In genomic region chr4:104395219-104395618, GRCh38 we compare ENCODE assay signal across 12 cellular contexts.
A peak's percentile ranks its signal among the peaks of the same experiment; 100 is the strongest.
DNase-seq lines count a peak whose midpoint lies in the region; ATAC-seq, FAIRE-seq and TF ChIP-seq lines count a peak whose summit lies in the region.
"Had no signal": no experiment of that assay in that cellular context is flagged by ENCODE, and none has a peak within 500 bp of the region (broad histone marks: within the 10 kb centered on the region; RNA-seq: fewer than 3 reads in every experiment).

No MANE protein-coding gene starts in this region.

- H3K27me3 ChIP-seq in astrocyte (ENCODE audit: insufficient read depth, low read length), result no peaks in the 10 kb centered on the region

- FAIRE-seq in GM19239 (lab: Jason Lieb, UNC) (peak; percentile 37), astrocyte (lab: Jason Lieb, UNC) (no peak)

- peak overlapping the region; percentile 55 for H3K27ac Mint-ChIP-seq in astrocyte (ENCODE audit: unreplicated experiment)
- H3K27ac Mint-ChIP-seq: CD8-positive, alpha-beta memory T cell; immature natural killer cell had no signal

- H3K27ac ChIP-seq in astrocyte (ENCODE audit: low read depth, low read length), result no peak overlapping the region

- H3K27me3 Mint-ChIP-seq in astrocyte (ENCODE audit: low read depth, unreplicated experiment), result no peaks in the 10 kb centered on the region
- H3K27me3 Mint-ChIP-seq: CD8-positive, alpha-beta memory T cell had no signal

- H4K20me1 ChIP-seq in astrocyte (ENCODE audit: insufficient read depth, low read length), result no peaks in the 10 kb centered on the region

- no peak for ATAC-seq in HG02623 (IDR thresholded peaks at IDR 0.05; ENCODE audit: unreplicated experiment)
- ATAC-seq: PC-3 had no signal

- H3K9ac ChIP-seq in astrocyte (ENCODE audit: low read length), result no peak overlapping the region

- no peak overlapping the region for H3K4me3 ChIP-seq in astrocyte (ENCODE audit: insufficient read depth, low read depth, low read length)
- no peak overlapping the region for H3K4me3 ChIP-seq in foreskin fibroblast (ENCODE audit: low read depth in 1 of 2, low read length in 2 of 2)

- TF ChIP-seq CTCF in astrocyte (IDR thresholded peaks at IDR 0.05; ENCODE audit: insufficient read depth, low read depth, low read length) (no peak), foreskin fibroblast (IDR thresholded peaks at IDR 0.05; ENCODE audit: low read depth, low read length) (no peak)

- H3K36me3 ChIP-seq in astrocyte (ENCODE audit: insufficient read depth, low read length), result no peaks in the 10 kb centered on the region

- no peaks in the 10 kb centered on the region for H3K4me1 ChIP-seq in astrocyte (ENCODE audit: insufficient read depth, low read length)

- H3K4me3 Mint-ChIP-seq in astrocyte (ENCODE audit: unreplicated experiment), result no peak overlapping the region
- H3K4me3 Mint-ChIP-seq: CD8-positive, alpha-beta memory T cell; immature natural killer cell had no signal

- DNase-seq in GM19239 (ENCODE audit: insufficient read length, low spot score) (no peak), NCI-H1930 (lab: John Stamatoyannopoulos, UW) (peak; percentile 55 to 72), astrocyte (ENCODE audit: low read depth) (peak; percentile 49), pons (ENCODE audit: low spot score) (peak; percentile 46), foreskin fibroblast (no peak)
- DNase-seq in stimulated activated CD4-positive, alpha-beta T cell treated with anti-CD3 and anti-CD28 coated beads, Interleukin-4, amount 100 ng/mL, for 1 hour, result no peak
- DNase-seq: activated CD4-positive, alpha-beta T cell treated with anti-CD3 and anti-CD28 coated beads, Interleukin-2, amount 50 U/mL, for 4 hours; activated naive CD4-positive, alpha-beta T cell treated with Interleukin-2 at 50 U/mL for 16 hours; CD8-positive, alpha-beta memory T cell; immature natural killer cell; PC-3 had no signal

- no peaks in the 10 kb centered on the region for H3K9me3 ChIP-seq in astrocyte (ENCODE audit: insufficient read depth, low read depth, low read length)

- peak overlapping the region; percentile 82 for H3K4me2 ChIP-seq in astrocyte (ENCODE audit: low read length)

- H2AFZ ChIP-seq in astrocyte (ENCODE audit: low read depth, low read length), result peak overlapping the region; percentile 5

- H3K9me3 Mint-ChIP-seq in astrocyte (ENCODE audit: unreplicated experiment), result no peaks in the 10 kb centered on the region

- H3K79me2 ChIP-seq in astrocyte (ENCODE audit: insufficient read depth, low read length), result no peaks in the 10 kb centered on the region

- peaks cover 12% of the 10 kb centered on the region for H3K4me1 Mint-ChIP-seq in astrocyte (ENCODE audit: low read depth, unreplicated experiment)
- H3K4me1 Mint-ChIP-seq: CD8-positive, alpha-beta memory T cell; immature natural killer cell had no signal

- no peaks in the 10 kb centered on the region for H3K36me3 Mint-ChIP-seq in astrocyte (ENCODE audit: low read depth, unreplicated experiment)
- H3K36me3 Mint-ChIP-seq: CD8-positive, alpha-beta memory T cell; immature natural killer cell had no signal

Comparison
In these comparisons a context has a peak if more than half of its experiments do, and no peak if none do; other contexts are left out.
1. DNase-seq: peak in NCI-H1930 (2 of 2), astrocyte (single experiment) and pons (single experiment); none in GM19239 (single experiment), stimulated activated CD4-positive, alpha-beta T cell treated with anti-CD3 and anti-CD28 coated beads, Interleukin-4, amount 100 ng/mL, for 1 hour (single experiment) and foreskin fibroblast (0 of 2).